Comparison of ENCODE assay signal across 30 cellular contexts in the genomic region with DNA sequence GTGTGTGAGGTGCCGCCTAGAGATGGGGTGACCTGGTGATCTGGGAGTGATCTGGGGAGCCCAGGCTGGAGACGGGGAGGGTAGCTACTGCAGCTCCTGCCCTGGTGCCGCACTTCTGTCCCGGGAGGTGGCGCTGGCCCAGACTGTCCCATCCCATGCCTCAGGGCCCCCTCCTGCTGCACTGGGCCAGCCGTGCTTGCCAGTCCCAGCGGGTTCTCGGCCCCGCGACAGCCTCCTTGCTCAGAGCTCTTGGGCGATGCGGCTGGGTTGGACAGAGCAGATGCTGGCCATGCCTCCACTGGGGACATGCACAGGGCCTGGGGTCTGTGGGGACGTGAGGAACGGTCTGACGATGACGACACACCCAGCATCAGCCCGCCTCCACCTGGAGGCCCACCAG. TPM values are rescaled to one million over a fixed set of nuclear protein-coding genes. Genes with fewer than 3 reads are reported as not detected.
"Had no signal": no experiment of that assay in that cellular context is flagged by ENCODE, and none has a peak within 500 bp of the region (broad histone marks: within the 10 kb centered on the region; RNA-seq: fewer than 3 reads in every experiment).

No MANE protein-coding gene starts in this region.

- H3K4me3 ChIP-seq: adrenal gland, Peyer's patch had no signal

- H3K27me3 Mint-ChIP-seq: activated naive CD8-positive, alpha-beta T cell treated with anti-CD3 and anti-CD28 coated beads, Interleukin-2, amount 10 ng/mL, durations not matched to agents 7 days and 5 days; T-cell had no signal

- DNase-seq: activated CD4-positive, alpha-beta T cell treated with anti-CD3 and anti-CD28 coated beads for 48 hours; activated CD4-positive, alpha-beta T cell treated with anti-CD3 and anti-CD28 coated beads, Interleukin-2, amount 50 U/mL, for 4 hours; activated CD4-positive, CD25-positive, alpha-beta regulatory T cell treated with anti-CD3 and anti-CD28 coated beads, Interleukin-2, amount 50 U/mL, for 72 hours; activated CD8-positive, alpha-beta memory T cell treated with anti-CD3 and anti-CD28 coated beads, Interleukin-2, amount 50 U/mL, for 48 hours; activated CD8-positive, alpha-beta T cell treated with anti-CD3 and anti-CD28 coated beads, Interleukin-2, amount 10 ng/mL, durations not matched to agents 7 days and 5 days; activated naive CD4-positive, alpha-beta T cell treated with anti-CD3 and anti-CD28 coated beads, Interleukin-2, amount 50 U/mL, for 16 hours; activated naive CD8-positive, alpha-beta T cell treated with anti-CD3 and anti-CD28 coated beads, Interleukin-2, amount 10 ng/mL, durations not matched to agents 7 days and 5 days; activated T-cell treated with anti-CD3 and anti-CD28 coated beads, Interleukin-2, amount 50 U/mL, for 1 hour; adrenal gland; anterior cingulate cortex; central memory CD4-positive, alpha-beta T cell; KG1; NCI-H1092; NCI-H1417; NCI-H2029; NCI-H2107; NCI-H2171 treated with DMSO at 0.1 percent for 48 hours; NCI-H345; NCI-H510A; NCI-H526 treated with DMSO at 0.1 percent for 48 hours; OCI-M1; Peyer's patch; SHP77 treated with DMSO at 0.1 percent for 48 hours; T-cell had no signal

- H3K4me1 ChIP-seq: adrenal gland, Peyer's patch had no signal

- H3K27ac ChIP-seq: adrenal gland, Peyer's patch had no signal

- H3K27me3 ChIP-seq: adrenal gland, Peyer's patch had no signal

- ATAC-seq: activated CD8-positive, alpha-beta T cell treated with anti-CD3 and anti-CD28 coated beads, Interleukin-2, amount 10 ng/mL, durations not matched to agents 7 days and 5 days; T-cell had no signal

- H3K4me3 Mint-ChIP-seq: activated CD8-positive, alpha-beta T cell treated with anti-CD3 and anti-CD28 coated beads, Interleukin-2, amount 10 ng/mL, durations not matched to agents 7 days and 5 days; activated naive CD8-positive, alpha-beta T cell treated with anti-CD3 and anti-CD28 coated beads, Interleukin-2, amount 10 ng/mL, durations not matched to agents 7 days and 5 days; T-cell had no signal

- H3K9me3 ChIP-seq: adrenal gland, Peyer's patch had no signal

- H3K9me3 Mint-ChIP-seq: activated naive CD8-positive, alpha-beta T cell treated with anti-CD3 and anti-CD28 coated beads, Interleukin-2, amount 10 ng/mL, durations not matched to agents 7 days and 5 days; T-cell had no signal

RNA-seq across cellular contexts. Expression of gene RAX2, which starts 2.5 kb away (rescaled TPM):
- total RNA-seq: activated CD8-positive, alpha-beta T cell treated with anti-CD3 and anti-CD28 coated beads, Interleukin-2, amount 10 ng/mL, durations not matched to agents 7 days and 5 days; activated naive CD8-positive, alpha-beta T cell treated with anti-CD3 and anti-CD28 coated beads, Interleukin-2, amount 10 ng/mL, durations not matched to agents 7 days and 5 days; adrenal gland; bronchial epithelial cell; chondrocyte; LHCN-M2; MCF 10A; Peyer's patch; SK-MEL-5; T-cell; T-helper 2 cell treated with Interferon-gamma antibody and Interleukin-4, amounts not matched to agents 100 ng/mL and 5 ng/mL, for 36 hours had no signal
- polyA plus RNA-seq: adrenal gland had no signal

RNA-seq across cellular contexts. Expression of gene MATK, which starts 16.7 kb away (rescaled TPM):
- total RNA-seq: bronchial epithelial cell, chondrocyte, LHCN-M2, MCF 10A had no signal
